1 cellular context compared by ENCODE assay signal in the genomic region with DNA sequence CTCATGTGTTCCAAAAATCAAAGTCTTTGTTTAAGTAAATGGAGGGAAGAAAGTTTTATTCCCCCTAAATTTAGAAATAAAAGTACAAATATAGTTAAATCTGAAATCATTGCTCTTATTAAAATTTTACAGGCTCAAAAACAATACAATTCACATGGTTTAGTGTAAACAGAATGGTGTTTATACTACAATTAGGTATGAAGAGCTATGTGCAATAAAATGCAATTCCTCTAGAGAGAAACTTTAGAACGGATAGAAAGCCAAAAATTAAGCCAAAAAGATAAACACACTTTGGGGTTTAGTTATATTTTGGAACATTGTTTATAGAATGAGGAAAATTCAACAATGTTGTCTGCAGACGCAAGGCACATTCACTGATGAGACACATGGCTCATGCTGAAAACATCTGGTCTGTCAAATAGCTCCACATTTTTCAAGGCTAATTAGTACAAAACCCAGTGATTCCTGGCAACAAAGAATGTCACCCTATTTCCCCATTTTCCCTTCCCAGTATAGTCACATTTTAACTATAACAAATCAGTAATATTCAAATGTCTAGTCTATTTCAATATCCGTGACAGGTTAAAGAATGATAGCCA.
TF ChIP-seq lines count a peak whose summit lies in the region.

No MANE protein-coding gene starts in this region.

TF ChIP-seq in HepG2, 621 proteins besides CTCF, POLR2A, EP300 and RAD21 (continued from another document):
- TF ChIP-seq, protein P1, sequence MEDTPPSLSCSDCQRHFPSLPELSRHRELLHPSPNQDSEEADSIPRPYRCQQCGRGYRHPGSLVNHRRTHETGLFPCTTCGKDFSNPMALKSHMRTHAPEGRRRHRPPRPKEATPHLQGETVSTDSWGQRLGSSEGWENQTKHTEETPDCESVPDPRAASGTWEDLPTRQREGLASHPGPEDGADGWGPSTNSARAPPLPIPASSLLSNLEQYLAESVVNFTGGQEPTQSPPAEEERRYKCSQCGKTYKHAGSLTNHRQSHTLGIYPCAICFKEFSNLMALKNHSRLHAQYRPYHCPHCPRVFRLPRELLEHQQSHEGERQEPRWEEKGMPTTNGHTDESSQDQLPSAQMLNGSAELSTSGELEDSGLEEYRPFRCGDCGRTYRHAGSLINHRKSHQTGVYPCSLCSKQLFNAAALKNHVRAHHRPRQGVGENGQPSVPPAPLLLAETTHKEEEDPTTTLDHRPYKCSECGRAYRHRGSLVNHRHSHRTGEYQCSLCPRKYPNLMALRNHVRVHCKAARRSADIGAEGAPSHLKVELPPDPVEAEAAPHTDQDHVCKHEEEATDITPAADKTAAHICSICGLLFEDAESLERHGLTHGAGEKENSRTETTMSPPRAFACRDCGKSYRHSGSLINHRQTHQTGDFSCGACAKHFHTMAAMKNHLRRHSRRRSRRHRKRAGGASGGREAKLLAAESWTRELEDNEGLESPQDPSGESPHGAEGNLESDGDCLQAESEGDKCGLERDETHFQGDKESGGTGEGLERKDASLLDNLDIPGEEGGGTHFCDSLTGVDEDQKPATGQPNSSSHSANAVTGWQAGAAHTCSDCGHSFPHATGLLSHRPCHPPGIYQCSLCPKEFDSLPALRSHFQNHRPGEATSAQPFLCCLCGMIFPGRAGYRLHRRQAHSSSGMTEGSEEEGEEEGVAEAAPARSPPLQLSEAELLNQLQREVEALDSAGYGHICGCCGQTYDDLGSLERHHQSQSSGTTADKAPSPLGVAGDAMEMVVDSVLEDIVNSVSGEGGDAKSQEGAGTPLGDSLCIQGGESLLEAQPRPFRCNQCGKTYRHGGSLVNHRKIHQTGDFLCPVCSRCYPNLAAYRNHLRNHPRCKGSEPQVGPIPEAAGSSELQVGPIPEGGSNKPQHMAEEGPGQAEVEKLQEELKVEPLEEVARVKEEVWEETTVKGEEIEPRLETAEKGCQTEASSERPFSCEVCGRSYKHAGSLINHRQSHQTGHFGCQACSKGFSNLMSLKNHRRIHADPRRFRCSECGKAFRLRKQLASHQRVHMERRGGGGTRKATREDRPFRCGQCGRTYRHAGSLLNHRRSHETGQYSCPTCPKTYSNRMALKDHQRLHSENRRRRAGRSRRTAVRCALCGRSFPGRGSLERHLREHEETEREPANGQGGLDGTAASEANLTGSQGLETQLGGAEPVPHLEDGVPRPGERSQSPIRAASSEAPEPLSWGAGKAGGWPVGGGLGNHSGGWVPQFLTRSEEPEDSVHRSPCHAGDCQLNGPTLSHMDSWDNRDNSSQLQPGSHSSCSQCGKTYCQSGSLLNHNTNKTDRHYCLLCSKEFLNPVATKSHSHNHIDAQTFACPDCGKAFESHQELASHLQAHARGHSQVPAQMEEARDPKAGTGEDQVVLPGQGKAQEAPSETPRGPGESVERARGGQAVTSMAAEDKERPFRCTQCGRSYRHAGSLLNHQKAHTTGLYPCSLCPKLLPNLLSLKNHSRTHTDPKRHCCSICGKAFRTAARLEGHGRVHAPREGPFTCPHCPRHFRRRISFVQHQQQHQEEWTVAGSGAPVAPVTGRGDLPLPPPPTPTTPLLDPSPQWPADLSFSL (CRISPR knock-in tag; IDR thresholded peaks at IDR 0.05) = no peak
- TF ChIP-seq ZNF24 (IDR thresholded peaks at IDR 0.05) = no peak
- no peak for TF ChIP-seq MIXL1 (CRISPR knock-in tag; IDR thresholded peaks at IDR 0.05)
- TF ChIP-seq SAP130 (CRISPR knock-in tag; IDR thresholded peaks at IDR 0.05; ENCODE audit: low read depth) = peak; percentile 64
- no peak for TF ChIP-seq ZNF558 (CRISPR knock-in tag; IDR thresholded peaks at IDR 0.05; ENCODE audit: borderline replicate concordance)
- no peak for TF ChIP-seq ZNF589 (CRISPR knock-in tag; conservative IDR thresholded peaks at IDR 0.05)
- TF ChIP-seq ETV5 (CRISPR knock-in tag; IDR thresholded peaks at IDR 0.05; ENCODE audit: borderline replicate concordance) = no peak
- TF ChIP-seq, protein P2, sequence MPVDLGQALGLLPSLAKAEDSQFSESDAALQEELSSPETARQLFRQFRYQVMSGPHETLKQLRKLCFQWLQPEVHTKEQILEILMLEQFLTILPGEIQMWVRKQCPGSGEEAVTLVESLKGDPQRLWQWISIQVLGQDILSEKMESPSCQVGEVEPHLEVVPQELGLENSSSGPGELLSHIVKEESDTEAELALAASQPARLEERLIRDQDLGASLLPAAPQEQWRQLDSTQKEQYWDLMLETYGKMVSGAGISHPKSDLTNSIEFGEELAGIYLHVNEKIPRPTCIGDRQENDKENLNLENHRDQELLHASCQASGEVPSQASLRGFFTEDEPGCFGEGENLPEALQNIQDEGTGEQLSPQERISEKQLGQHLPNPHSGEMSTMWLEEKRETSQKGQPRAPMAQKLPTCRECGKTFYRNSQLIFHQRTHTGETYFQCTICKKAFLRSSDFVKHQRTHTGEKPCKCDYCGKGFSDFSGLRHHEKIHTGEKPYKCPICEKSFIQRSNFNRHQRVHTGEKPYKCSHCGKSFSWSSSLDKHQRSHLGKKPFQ (CRISPR knock-in tag; IDR thresholded peaks at IDR 0.05; ENCODE audit: insufficient replicate concordance) = no peak
- peak; percentile 55; the same call in 1 of the 2 replicates for TF ChIP-seq HMG20A (CRISPR knock-in tag; IDR thresholded peaks at IDR 0.05; ENCODE audit: borderline replicate concordance)
- no peak for TF ChIP-seq ZNF136 (CRISPR knock-in tag; IDR thresholded peaks at IDR 0.05; ENCODE audit: low read depth)
- TF ChIP-seq, protein P3, sequence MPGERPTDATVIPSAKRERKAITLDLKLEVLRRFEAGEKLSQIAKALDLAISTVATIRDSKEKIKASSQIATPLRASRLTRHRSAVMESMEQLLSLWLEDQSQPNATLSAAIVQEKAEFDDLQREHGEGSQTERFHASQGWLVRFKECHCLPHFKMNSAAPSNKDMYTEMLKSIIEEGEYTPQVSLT (CRISPR knock-in tag; IDR thresholded peaks at IDR 0.05; ENCODE audit: borderline replicate concordance, low read depth) = no peak
- TF ChIP-seq FOXC1 (CRISPR knock-in tag; IDR thresholded peaks at IDR 0.05; ENCODE audit: borderline replicate concordance) = no peak
- TF ChIP-seq TEAD3 (CRISPR knock-in tag; optimal IDR thresholded peaks at IDR 0.05; ENCODE audit: borderline replicate concordance) = peak; percentile 59
- TF ChIP-seq, protein P4, sequence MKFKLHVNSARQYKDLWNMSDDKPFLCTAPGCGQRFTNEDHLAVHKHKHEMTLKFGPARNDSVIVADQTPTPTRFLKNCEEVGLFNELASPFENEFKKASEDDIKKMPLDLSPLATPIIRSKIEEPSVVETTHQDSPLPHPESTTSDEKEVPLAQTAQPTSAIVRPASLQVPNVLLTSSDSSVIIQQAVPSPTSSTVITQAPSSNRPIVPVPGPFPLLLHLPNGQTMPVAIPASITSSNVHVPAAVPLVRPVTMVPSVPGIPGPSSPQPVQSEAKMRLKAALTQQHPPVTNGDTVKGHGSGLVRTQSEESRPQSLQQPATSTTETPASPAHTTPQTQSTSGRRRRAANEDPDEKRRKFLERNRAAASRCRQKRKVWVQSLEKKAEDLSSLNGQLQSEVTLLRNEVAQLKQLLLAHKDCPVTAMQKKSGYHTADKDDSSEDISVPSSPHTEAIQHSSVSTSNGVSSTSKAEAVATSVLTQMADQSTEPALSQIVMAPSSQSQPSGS (CRISPR knock-in tag; IDR thresholded peaks at IDR 0.05) = no peak
- no peak for TF ChIP-seq JUNB (CRISPR knock-in tag; IDR thresholded peaks at IDR 0.05; ENCODE audit: borderline replicate concordance)
- TF ChIP-seq, protein P5, sequence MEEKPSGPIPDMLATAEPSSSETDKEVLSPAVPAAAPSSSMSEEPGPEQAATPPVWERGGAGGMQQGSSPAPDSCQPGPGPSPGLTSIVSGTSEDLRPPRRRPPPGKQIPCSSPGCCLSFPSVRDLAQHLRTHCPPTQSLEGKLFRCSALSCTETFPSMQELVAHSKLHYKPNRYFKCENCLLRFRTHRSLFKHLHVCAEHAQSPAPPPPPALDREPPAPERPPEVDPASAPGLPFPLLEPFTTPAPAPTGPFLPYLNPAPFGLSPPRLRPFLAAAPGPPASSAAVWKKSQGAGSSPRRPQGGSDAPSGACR (CRISPR knock-in tag; IDR thresholded peaks at IDR 0.05) = no peak
- no peak for TF ChIP-seq GATA4 (IDR thresholded peaks at IDR 0.05; ENCODE audit: borderline replicate concordance, low read depth)
- TF ChIP-seq, protein P6, sequence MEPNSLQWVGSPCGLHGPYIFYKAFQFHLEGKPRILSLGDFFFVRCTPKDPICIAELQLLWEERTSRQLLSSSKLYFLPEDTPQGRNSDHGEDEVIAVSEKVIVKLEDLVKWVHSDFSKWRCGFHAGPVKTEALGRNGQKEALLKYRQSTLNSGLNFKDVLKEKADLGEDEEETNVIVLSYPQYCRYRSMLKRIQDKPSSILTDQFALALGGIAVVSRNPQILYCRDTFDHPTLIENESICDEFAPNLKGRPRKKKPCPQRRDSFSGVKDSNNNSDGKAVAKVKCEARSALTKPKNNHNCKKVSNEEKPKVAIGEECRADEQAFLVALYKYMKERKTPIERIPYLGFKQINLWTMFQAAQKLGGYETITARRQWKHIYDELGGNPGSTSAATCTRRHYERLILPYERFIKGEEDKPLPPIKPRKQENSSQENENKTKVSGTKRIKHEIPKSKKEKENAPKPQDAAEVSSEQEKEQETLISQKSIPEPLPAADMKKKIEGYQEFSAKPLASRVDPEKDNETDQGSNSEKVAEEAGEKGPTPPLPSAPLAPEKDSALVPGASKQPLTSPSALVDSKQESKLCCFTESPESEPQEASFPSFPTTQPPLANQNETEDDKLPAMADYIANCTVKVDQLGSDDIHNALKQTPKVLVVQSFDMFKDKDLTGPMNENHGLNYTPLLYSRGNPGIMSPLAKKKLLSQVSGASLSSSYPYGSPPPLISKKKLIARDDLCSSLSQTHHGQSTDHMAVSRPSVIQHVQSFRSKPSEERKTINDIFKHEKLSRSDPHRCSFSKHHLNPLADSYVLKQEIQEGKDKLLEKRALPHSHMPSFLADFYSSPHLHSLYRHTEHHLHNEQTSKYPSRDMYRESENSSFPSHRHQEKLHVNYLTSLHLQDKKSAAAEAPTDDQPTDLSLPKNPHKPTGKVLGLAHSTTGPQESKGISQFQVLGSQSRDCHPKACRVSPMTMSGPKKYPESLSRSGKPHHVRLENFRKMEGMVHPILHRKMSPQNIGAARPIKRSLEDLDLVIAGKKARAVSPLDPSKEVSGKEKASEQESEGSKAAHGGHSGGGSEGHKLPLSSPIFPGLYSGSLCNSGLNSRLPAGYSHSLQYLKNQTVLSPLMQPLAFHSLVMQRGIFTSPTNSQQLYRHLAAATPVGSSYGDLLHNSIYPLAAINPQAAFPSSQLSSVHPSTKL (CRISPR knock-in tag; IDR thresholded peaks at IDR 0.05) = peak; percentile 49; the same call in 1 of the 2 replicates
- TF ChIP-seq KLF16 (CRISPR knock-in tag; IDR thresholded peaks at IDR 0.05) = no peak
- TF ChIP-seq JUN (CRISPR knock-in tag; IDR thresholded peaks at IDR 0.05) = no peak
- TF ChIP-seq KLF12 (CRISPR knock-in tag; IDR thresholded peaks at IDR 0.05; ENCODE audit: borderline replicate concordance) = no peak
- no peak for TF ChIP-seq NFRKB (IDR thresholded peaks at IDR 0.05)
- TF ChIP-seq, protein P7, sequence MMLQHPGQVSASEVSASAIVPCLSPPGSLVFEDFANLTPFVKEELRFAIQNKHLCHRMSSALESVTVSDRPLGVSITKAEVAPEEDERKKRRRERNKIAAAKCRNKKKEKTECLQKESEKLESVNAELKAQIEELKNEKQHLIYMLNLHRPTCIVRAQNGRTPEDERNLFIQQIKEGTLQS (CRISPR knock-in tag; IDR thresholded peaks at IDR 0.05) = no peak
- no peak for TF ChIP-seq SP2 (CRISPR knock-in tag; IDR thresholded peaks at IDR 0.05)
- TF ChIP-seq CC2D1A (CRISPR knock-in tag; IDR thresholded peaks at IDR 0.05) = no peak
- TF ChIP-seq, protein P8, sequence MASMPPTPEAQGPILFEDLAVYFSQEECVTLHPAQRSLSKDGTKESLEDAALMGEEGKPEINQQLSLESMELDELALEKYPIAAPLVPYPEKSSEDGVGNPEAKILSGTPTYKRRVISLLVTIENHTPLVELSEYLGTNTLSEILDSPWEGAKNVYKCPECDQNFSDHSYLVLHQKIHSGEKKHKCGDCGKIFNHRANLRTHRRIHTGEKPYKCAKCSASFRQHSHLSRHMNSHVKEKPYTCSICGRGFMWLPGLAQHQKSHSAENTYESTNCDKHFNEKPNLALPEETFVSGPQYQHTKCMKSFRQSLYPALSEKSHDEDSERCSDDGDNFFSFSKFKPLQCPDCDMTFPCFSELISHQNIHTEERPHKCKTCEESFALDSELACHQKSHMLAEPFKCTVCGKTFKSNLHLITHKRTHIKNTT (CRISPR knock-in tag; IDR thresholded peaks at IDR 0.05) = no peak
- no peak for TF ChIP-seq IKZF4 (CRISPR knock-in tag; IDR thresholded peaks at IDR 0.05; ENCODE audit: borderline replicate concordance, low read depth, not compliant biosample characterization)
- TF ChIP-seq, protein P9, sequence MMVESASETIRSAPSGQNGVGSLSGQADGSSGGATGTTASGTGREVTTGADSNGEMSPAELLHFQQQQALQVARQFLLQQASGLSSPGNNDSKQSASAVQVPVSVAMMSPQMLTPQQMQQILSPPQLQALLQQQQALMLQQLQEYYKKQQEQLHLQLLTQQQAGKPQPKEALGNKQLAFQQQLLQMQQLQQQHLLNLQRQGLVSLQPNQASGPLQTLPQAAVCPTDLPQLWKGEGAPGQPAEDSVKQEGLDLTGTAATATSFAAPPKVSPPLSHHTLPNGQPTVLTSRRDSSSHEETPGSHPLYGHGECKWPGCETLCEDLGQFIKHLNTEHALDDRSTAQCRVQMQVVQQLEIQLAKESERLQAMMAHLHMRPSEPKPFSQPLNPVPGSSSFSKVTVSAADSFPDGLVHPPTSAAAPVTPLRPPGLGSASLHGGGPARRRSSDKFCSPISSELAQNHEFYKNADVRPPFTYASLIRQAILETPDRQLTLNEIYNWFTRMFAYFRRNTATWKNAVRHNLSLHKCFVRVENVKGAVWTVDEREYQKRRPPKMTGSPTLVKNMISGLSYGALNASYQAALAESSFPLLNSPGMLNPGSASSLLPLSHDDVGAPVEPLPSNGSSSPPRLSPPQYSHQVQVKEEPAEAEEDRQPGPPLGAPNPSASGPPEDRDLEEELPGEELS (CRISPR knock-in tag; IDR thresholded peaks at IDR 0.05) = no peak
